ENCODE assay signal across 8 cellular contexts in the genomic region with DNA sequence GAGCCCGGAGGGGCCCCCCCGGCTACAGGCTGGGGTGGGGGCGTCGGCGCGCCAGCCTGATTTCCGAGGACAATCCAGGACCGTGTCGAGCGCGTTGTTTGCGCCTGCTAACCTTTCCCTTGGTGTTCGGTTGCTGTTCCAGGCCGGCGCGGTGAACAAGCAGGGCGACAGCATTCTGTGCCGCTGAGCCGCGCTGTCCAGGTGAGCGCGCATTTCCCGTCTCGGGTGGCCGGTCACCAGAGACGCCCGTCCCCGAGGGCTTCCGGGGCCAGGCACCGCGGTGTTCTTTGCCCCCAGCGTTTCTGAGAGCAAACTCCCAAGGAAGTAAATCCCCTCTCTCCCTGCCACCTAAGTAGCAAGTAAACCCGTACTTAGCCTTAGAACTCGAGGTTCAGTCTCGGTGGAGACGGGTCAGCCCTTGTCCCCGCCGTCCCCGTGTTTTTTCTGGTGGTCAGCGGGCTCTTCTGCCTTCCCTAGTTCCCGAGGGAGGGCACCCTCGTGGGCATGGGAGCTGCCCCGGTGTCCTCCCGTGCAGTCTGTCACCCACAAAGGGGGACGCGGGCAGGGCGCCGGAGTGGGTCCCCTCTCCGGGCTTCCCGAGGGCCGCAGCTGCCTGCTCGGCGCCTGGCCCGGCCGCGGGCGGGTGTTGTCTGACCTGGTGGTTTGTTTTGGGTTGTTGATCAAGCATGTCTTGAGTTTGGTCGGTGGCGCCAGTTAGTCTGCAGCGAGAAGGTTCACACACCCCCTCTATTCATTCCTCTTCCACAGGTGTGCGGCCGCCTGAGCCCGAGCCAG. TPM values are rescaled to one million over a fixed set of nuclear protein-coding genes. Genes with fewer than 3 reads are reported as not detected.
A peak's percentile ranks its signal among the peaks of the same experiment; 100 is the strongest.
DNase-seq lines count a peak whose midpoint lies in the region; ATAC-seq, FAIRE-seq and TF ChIP-seq lines count a peak whose summit lies in the region.

No MANE protein-coding gene starts in this region.

- peak overlapping the region; percentile 88 to 94 (median 89) for H3K4me3 ChIP-seq in HepG2 (replicated peaks in 1 of 3; ENCODE audit: insufficient read depth in 1 of 3, low read depth in 2 of 3, low read length in 3 of 3)

- intact Hi-C loops in HepG2 (cut with micrococcal nuclease; ENCODE audit: unreplicated experiment), result loop anchor here (1.0 kb wide), 2 partner anchors 27 to 33 kb away; no protein-coding TSS in a partner anchor

- in situ Hi-C loops in GM13976 (cut with MboI; ENCODE audit: low sequenced_read_pairs, unreplicated experiment), result no loop called here
- in situ Hi-C loops in HepG2 (cut with HindIII; ENCODE audit: extremely low pct_ligation_motif_present, low pct_unique_long_range_greater_than_20kb), result loop anchor here (25.0 kb wide), 1 partner anchor 1576 kb away; the partner anchor contains the start of gene DEK

- ATAC-seq in HepG2, result peak; percentile 84
- no peak for ATAC-seq in naive thymus-derived CD8-positive, alpha-beta T cell

- TF ChIP-seq EP300 in HepG2 (IDR thresholded peaks at IDR 0.05; ENCODE audit: low read depth in 2 of 2, low read length in 2 of 2), result peak in 1 of 2 experiments; percentile 77; a peak in 3 of 4 replicates
- TF ChIP-seq EP300 in HepG2 (CRISPR knock-in tag; IDR thresholded peaks at IDR 0.05; ENCODE audit: borderline replicate concordance), result 0 out of 2 replicates have a peak, but pooled peaks have one; percentile 19

- H3K36me3 Mint-ChIP-seq in chondrocyte (ENCODE audit: low read depth), result peaks cover 16% of the 10 kb centered on the region
- H3K36me3 Mint-ChIP-seq in naive thymus-derived CD8-positive, alpha-beta T cell, result peaks cover 0 to 6% (median 3%) of the 10 kb centered on the region in 3 donors

- POLR2A ChIA-PET in HepG2 (lab: Yijun Ruan, JAX), result interaction anchor here (1.0 kb wide), 1 partner anchor 13 kb away, joined by 3 read pairs; no protein-coding TSS in a partner anchor
- POLR2A ChIA-PET in naive thymus-derived CD8-positive, alpha-beta T cell (lab: Charles Lee), result no interaction called here

- H3K27me3 ChIP-seq in HepG2 (ENCODE audit: control insufficient read depth in 1 of 2, insufficient read depth in 2 of 2, low read length in 2 of 2), result no peaks in the 10 kb centered on the region; a peak in 1 of 5 replicates

- no peak for FAIRE-seq in HepG2 (lab: Jason Lieb, UNC)

- CTCF ChIA-PET in HepG2 (lab: Yijun Ruan, JAX; ENCODE audit: low intra/inter-chr PET ratio, low total read pairs), result no interaction called here

- TF ChIP-seq RAD21 in HepG2 (CRISPR knock-in tag; IDR thresholded peaks at IDR 0.05), result no peak

- TSS peak; percentile 45 for BruUV-seq in HepG2 (replicated peaks; lab: Mats Ljungman, UMichigan)

- H3K79me2 ChIP-seq in HepG2 (ENCODE audit: insufficient read depth, low read length), result no peaks in the 10 kb centered on the region

- no peaks in the 10 kb centered on the region for H3K27me3 Mint-ChIP-seq in chondrocyte (ENCODE audit: low read depth)
- H3K27me3 Mint-ChIP-seq in naive thymus-derived CD8-positive, alpha-beta T cell, result peaks cover 32 to 60% (median 41%) of the 10 kb centered on the region in 5 donors

- H2AFZ ChIP-seq in HepG2 (ENCODE audit: low read length), result peak overlapping the region; percentile 96

- H3K4me1 Mint-ChIP-seq in chondrocyte (ENCODE audit: low read depth), result peaks cover 54% of the 10 kb centered on the region
- H3K4me1 Mint-ChIP-seq in naive thymus-derived CD8-positive, alpha-beta T cell, result peaks cover 0 to 9% (median 6%) of the 10 kb centered on the region in 4 donors

- no peak for TF ChIP-seq CTCF in GM13976 (IDR thresholded peaks at IDR 0.05; ENCODE audit: borderline replicate concordance, control extremely low read depth, extremely low read depth, insufficient read depth, missing control alignments)
- no peak for TF ChIP-seq CTCF in chondrocyte (IDR thresholded peaks at IDR 0.05)
- TF ChIP-seq CTCF in HepG2 (CRISPR knock-in tag; IDR thresholded peaks at IDR 0.05), result no peak

- H3K9ac ChIP-seq in HepG2 (ENCODE audit: insufficient read depth, low read depth, low read length), result peak overlapping the region; percentile 80

- H3K27ac ChIP-seq in HepG2 (ENCODE audit: extremely low read length, insufficient read depth, low read length), result peak overlapping the region; percentile 79

- peaks cover 2% of the 10 kb centered on the region for H3K9me3 Mint-ChIP-seq in chondrocyte (ENCODE audit: low read depth)
- H3K9me3 Mint-ChIP-seq in naive thymus-derived CD8-positive, alpha-beta T cell, result peaks cover 0 to 7% (median 0%) of the 10 kb centered on the region in 9 donors

- peak overlapping the region; percentile 98 for H3K4me3 Mint-ChIP-seq in chondrocyte (ENCODE audit: unreplicated experiment)
- H3K4me3 Mint-ChIP-seq in naive thymus-derived CD8-positive, alpha-beta T cell, result peak overlapping the region in 5 of 10 donors; percentile 15 to 33 (median 22)

- peak overlapping the region; percentile 97 for H3K27ac Mint-ChIP-seq in chondrocyte (ENCODE audit: unreplicated experiment)
- no peak overlapping the region for H3K27ac Mint-ChIP-seq in naive thymus-derived CD8-positive, alpha-beta T cell

- H3K4me2 ChIP-seq in HepG2 (ENCODE audit: low read depth, low read length), result peak overlapping the region; percentile 85

- H3K9me3 ChIP-seq in HepG2 (ENCODE audit: low read length), result no peaks in the 10 kb centered on the region

- no peaks in the 10 kb centered on the region for H3K36me3 ChIP-seq in HepG2 (replicated peaks in 1 of 2; ENCODE audit: control insufficient read depth in 1 of 2, insufficient read depth in 2 of 2, low read length in 2 of 2)

- H4K20me1 ChIP-seq in HepG2 (ENCODE audit: insufficient read depth, low read length), result no peaks in the 10 kb centered on the region; the same call in 1 of the 2 replicates

- 12% methylated on average over 33 of the region's 63 CpGs for WGBS in HepG2 (ENCODE audit: low lambda C conversion rate)

- H3K4me1 ChIP-seq in HepG2 (ENCODE audit: insufficient read depth, low read length), result peaks cover 53% of the 10 kb centered on the region

- TF ChIP-seq POLR2A in HepG2 (IDR thresholded peaks at IDR 0.05; ENCODE audit: insufficient read depth in 1 of 2, low read depth in 2 of 2, low read length in 2 of 2), result peak in 1 of 2 experiments; percentile 55; a peak in 1 of 4 replicates

- DNase-seq in GM13976 (ENCODE audit: low spot score) (peak; percentile 41), NCI-H2029 treated with DMSO at 0.1 percent for 48 hours (lab: John Stamatoyannopoulos, UW) (peak; percentile 95), chondrocyte (ENCODE audit: low spot score) (no peak), HepG2 (ENCODE audit: low spot score) (peak; percentile 95), ureter (ENCODE audit: low spot score) (peak; percentile 56), OCI-M1 (lab: John Stamatoyannopoulos, UW) (no peak)
- DNase-seq in NK-92 treated with Interleukin-12 subunit alpha and Interleukin-12 subunit beta, amount 100 ng/mL, for 24 hours (lab: John Stamatoyannopoulos, UW), result no peak
- DNase-seq in naive thymus-derived CD8-positive, alpha-beta T cell, result no peak

TF ChIP-seq in HepG2, 621 proteins besides CTCF, POLR2A, EP300 and RAD21 (continues in another document):
- TF ChIP-seq FOSL1 (CRISPR knock-in tag; IDR thresholded peaks at IDR 0.05; ENCODE audit: borderline replicate concordance) (no peak), TGIF2 (CRISPR knock-in tag; IDR thresholded peaks at IDR 0.05) (no peak), ZNF749 (CRISPR knock-in tag; IDR thresholded peaks at IDR 0.05; ENCODE audit: borderline replicate concordance) (no peak), MAZ (IDR thresholded peaks at IDR 0.05; ENCODE audit: borderline replicate concordance, low read depth, low read length) (no peak), MAZ (CRISPR knock-in tag; IDR thresholded peaks at IDR 0.05; ENCODE audit: low read depth) (peak; percentile 32; the same call in 1 of the 2 replicates), ZNF556 (CRISPR knock-in tag; IDR thresholded peaks at IDR 0.05; ENCODE audit: borderline replicate concordance) (0 out of 2 replicates have a peak, but pooled peaks have one; percentile 27), POLR2AphosphoS2 (IDR thresholded peaks at IDR 0.05; ENCODE audit: low read depth, low read length) (no peak), ZSCAN31 (CRISPR knock-in tag; IDR thresholded peaks at IDR 0.05; ENCODE audit: low read depth) (peak; percentile 24; the same call in 1 of the 2 replicates), HDAC1 (CRISPR knock-in tag; IDR thresholded peaks at IDR 0.05) (0 out of 2 replicates have a peak, but pooled peaks have one; percentile 19), PRPF4 (IDR thresholded peaks at IDR 0.05; ENCODE audit: low read depth, low read length, poor library complexity, severe bottlenecking) (no peak), KDM5B (CRISPR knock-in tag; IDR thresholded peaks at IDR 0.05; ENCODE audit: borderline replicate concordance) (no peak; the same call in 1 of the 2 replicates)

RNA-seq across cellular contexts. Expression of gene ID4, which starts 1.5 kb away (rescaled TPM):
- total RNA-seq in chondrocyte (79.9 to 139 TPM (median 136 TPM) in 3 replicates), HepG2 (2016; rRNA removed; fragmentation: Illumina TruSeq; extraction: Trizol) (0.44 and 0.60 TPM in 2 replicates), ureter (32.5 TPM)
- total RNA-seq in HepG2 (2016; cell fraction: cytosol; rRNA removed; fragmentation: Illumina TruSeq; extraction: Trizol; ENCODE audit: low read depth), result 0.44 and 0.71 TPM in 2 replicates
- total RNA-seq in HepG2 (2016; cell fraction: insoluble cytoplasmic fraction; rRNA removed; fragmentation: Illumina TruSeq; extraction: Trizol), result 0.45 and 0.65 TPM in 2 replicates
- total RNA-seq in HepG2 (2016; cell fraction: membrane; rRNA removed; fragmentation: Illumina TruSeq; extraction: Trizol), result 0.52 and 0.74 TPM in 2 replicates
- 0.53 and 0.56 TPM in 2 replicates for total RNA-seq in HepG2 (2016; cell fraction: nucleus; rRNA removed; fragmentation: Illumina TruSeq; extraction: Trizol)
- 0.05 and 0.20 TPM in 2 replicates for polyA plus RNA-seq in HepG2 (2011; rRNA removed)
- polyA plus RNA-seq in HepG2 (2011; cell fraction: cytosol; rRNA removed), result 0.05 and 0.09 TPM in 2 replicates
- polyA plus RNA-seq in HepG2 (2011; cell fraction: nucleus; rRNA removed), result 0.09 and 0.18 TPM in 2 replicates
- polyA plus RNA-seq in HepG2 (2012), result 0.12 and 0.30 TPM in 2 replicates
- polyA plus RNA-seq in HepG2 (2016; cell fraction: cytosol; fragmentation: Illumina TruSeq; extraction: Trizol; ENCODE audit: low read depth), result 0.76 and 1.0 TPM in 2 replicates
- 0.59 and 0.71 TPM in 2 replicates for polyA plus RNA-seq in HepG2 (2016; cell fraction: insoluble cytoplasmic fraction; fragmentation: Illumina TruSeq; extraction: Trizol; ENCODE audit: low read depth)
- polyA plus RNA-seq in HepG2 (2016; cell fraction: membrane; fragmentation: Illumina TruSeq; extraction: Trizol; ENCODE audit: low read depth), result 0.87 and 0.89 TPM in 2 replicates
- polyA plus RNA-seq in HepG2 (2016; cell fraction: nucleus; fragmentation: Illumina TruSeq; extraction: Trizol; ENCODE audit: insufficient read depth, low read depth), result 1.1 and 1.2 TPM in 2 replicates
- polyA minus RNA-seq in HepG2 (2011; rRNA and poly(A)+ RNA removed; ENCODE audit: low replicate concordance), result not detected in 2 replicates
- not detected in 2 replicates for polyA minus RNA-seq in HepG2 (2011; cell fraction: cytosol; rRNA and poly(A)+ RNA removed)
- polyA minus RNA-seq in HepG2 (2011; cell fraction: nucleus; rRNA and poly(A)+ RNA removed), result 0.50 and 1.9 TPM in 2 replicates
- total RNA-seq in naive thymus-derived CD8-positive, alpha-beta T cell, result not detected
- polyA plus RNA-seq in naive thymus-derived CD8-positive, alpha-beta T cell, result not detected

Comparison
In these comparisons a context has a peak if more than half of its experiments do, and no peak if none do; other contexts are left out.
1. DNase-seq: peak in GM13976 (single experiment), NCI-H2029 treated with DMSO at 0.1 percent for 48 hours (single experiment), HepG2 (single experiment) and ureter (single experiment); none in chondrocyte (single experiment), NK-92 treated with Interleukin-12 subunit alpha and Interleukin-12 subunit beta, amount 100 ng/mL, for 24 hours (single experiment), naive thymus-derived CD8-positive, alpha-beta T cell (0 of 10) and OCI-M1 (single experiment).
2. RNA of gene ID4, which starts 1.5 kb away (total RNA-seq): 79.9 to 139 TPM in chondrocyte and 32.5 TPM in ureter (single experiment); 0.44 to 0.74 TPM in HepG2 and not detected in naive thymus-derived CD8-positive, alpha-beta T cell; every median in the first group is over 10 times any median in the second.